ENCODE assay signal across 21 cellular contexts in genomic region chr2:54366487-54367280, GRCh38.
DNase-seq lines count a peak whose midpoint lies in the region; ATAC-seq, FAIRE-seq and TF ChIP-seq lines count a peak whose summit lies in the region.
"Had no signal": no experiment of that assay in that cellular context is flagged by ENCODE, and none has a peak within 500 bp of the region (broad histone marks: within the 10 kb centered on the region; RNA-seq: fewer than 3 reads in every experiment).

No MANE protein-coding gene starts in this region.

- H3K4me2 ChIP-seq in mammary epithelial cell (ENCODE audit: insufficient read depth, low read depth, low read length): no peak overlapping the region

- no TSS peak for BruUV-seq in mammary epithelial cell (replicated peaks; lab: Mats Ljungman, UMichigan)

- DNase-seq in mammary epithelial cell (peak; percentile 34), breast epithelium (ENCODE audit: low spot score in 2 of 2) (no peak), WTC11 (ENCODE audit: low spot score) (no peak), fibroblast of mammary gland (ENCODE audit: low read depth) (peak; percentile 65), stromal cell of bone marrow (ENCODE audit: low read depth) (peak; percentile 66), NAMALWA (ENCODE audit: low spot score) (no peak), GM12892 (ENCODE audit: insufficient read length) (no peak), progenitor cell of endocrine pancreas (ENCODE audit: low spot score, unreplicated experiment) (no peak)
- DNase-seq: BE2C; CD4-positive, alpha-beta T cell; GOT3; HFFc6; Karpas-422; NCI-H1105 treated with DMSO at 0.1 percent for 48 hours; NCI-H2029; NCI-H2171; NCI-H446; NCI-H69; OCI-M1 had no signal

- no peaks in the 10 kb centered on the region for H3K4me1 Mint-ChIP-seq in WTC11
- H3K4me1 Mint-ChIP-seq in progenitor cell of endocrine pancreas (ENCODE audit: low read depth): no peaks in the 10 kb centered on the region

- H3K27me3 Mint-ChIP-seq in WTC11 (ENCODE audit: low read depth) (0 out of 2 replicates have a peak, but pooled peaks cover 3% of the 10 kb centered on the region), progenitor cell of endocrine pancreas (no peaks in the 10 kb centered on the region)

- dilution Hi-C loops in mammary epithelial cell (cut with HindIII; ENCODE audit: low sequenced_read_pairs): no loop called here

- no peaks in the 10 kb centered on the region for H3K27me3 ChIP-seq in mammary epithelial cell (ENCODE audit: insufficient read depth, low read length)
- H3K27me3 ChIP-seq in breast epithelium: no peaks in the 10 kb centered on the region
- H3K27me3 ChIP-seq: BE2C had no signal

- intact Hi-C loops in mammary epithelial cell (cut with micrococcal nuclease) (no loop called here), breast epithelium (cut with DNase I; ENCODE audit: low total_unique reads) (loop anchor here (2.0 kb wide), 1 partner anchor 14 kb away; no protein-coding TSS in a partner anchor)

- H3K36me3 Mint-ChIP-seq in WTC11: peaks cover 26% of the 10 kb centered on the region
- H3K36me3 Mint-ChIP-seq in progenitor cell of endocrine pancreas (ENCODE audit: insufficient read depth): no peaks in the 10 kb centered on the region

- H3K9me3 ChIP-seq in mammary epithelial cell (replicated peaks; ENCODE audit: insufficient read depth, low read length) (peaks cover 8% of the 10 kb centered on the region), breast epithelium (peaks cover 4 to 11% of the 10 kb centered on the region in 2 donors)
- H3K9me3 ChIP-seq: BE2C had no signal

- no peaks in the 10 kb centered on the region for H4K20me1 ChIP-seq in mammary epithelial cell (ENCODE audit: insufficient read depth, low read length)

- no peak overlapping the region for H3K27ac ChIP-seq in mammary epithelial cell (ENCODE audit: insufficient read depth, low read depth, low read length)
- H3K27ac ChIP-seq in breast epithelium: no peak overlapping the region
- H3K27ac ChIP-seq: 22Rv1, RWPE1 had no signal

- CTCF ChIA-PET in mammary epithelial cell (lab: Charles Lee; ENCODE audit: low non-redundant PET): no interaction called here
- CTCF ChIA-PET in WTC11 (lab: Charles Lee): no interaction called here

- H3K9me3 Mint-ChIP-seq in WTC11 (peaks cover 45% of the 10 kb centered on the region), progenitor cell of endocrine pancreas (ENCODE audit: low read depth) (peaks cover 25% of the 10 kb centered on the region)

- in situ Hi-C loops in mammary epithelial cell (cut with MboI; ENCODE audit: low sequenced_read_pairs in 2 of 2): no loop called here

- H3K9ac ChIP-seq in mammary epithelial cell (ENCODE audit: insufficient read depth, low read length): no peak overlapping the region

- H3K4me3 ChIP-seq in mammary epithelial cell (replicated peaks in 1 of 3; ENCODE audit: insufficient read depth in 1 of 3, low read depth in 2 of 3, low read length in 3 of 3) (no peak overlapping the region), breast epithelium (no peak overlapping the region), fibroblast of mammary gland (ENCODE audit: control insufficient read depth, low read depth, low read length) (no peak overlapping the region)

- H2AFZ ChIP-seq in mammary epithelial cell (ENCODE audit: low read depth, low read length): no peak overlapping the region

- H3K79me2 ChIP-seq in mammary epithelial cell (ENCODE audit: insufficient read depth, low read length): no peaks in the 10 kb centered on the region

- POLR2A ChIA-PET in WTC11 (lab: Charles Lee): no interaction called here

- TF ChIP-seq CTCF in mammary epithelial cell (conservative IDR thresholded peaks at IDR 0.05 in 1 of 2, IDR thresholded peaks at IDR 0.05 in 1 of 2; ENCODE audit: extremely low read depth in 1 of 2, insufficient read depth in 1 of 2, low read depth in 1 of 2, low read length in 2 of 2) (no peak), breast epithelium (IDR thresholded peaks at IDR 0.05) (no peak), WTC11 (IDR thresholded peaks at IDR 0.05) (no peak), fibroblast of mammary gland (conservative IDR thresholded peaks at IDR 0.05; ENCODE audit: control insufficient read depth, insufficient read depth, low read depth, low read length) (no peak), progenitor cell of endocrine pancreas (IDR thresholded peaks at IDR 0.05; ENCODE audit: unreplicated experiment) (no peak)

- H3K4me3 Mint-ChIP-seq in WTC11 (no peak overlapping the region), progenitor cell of endocrine pancreas (ENCODE audit: low read depth) (no peak overlapping the region)
- H3K4me3 Mint-ChIP-seq: CD4-positive, alpha-beta T cell; HFFc6 had no signal

- H3K4me1 ChIP-seq in mammary epithelial cell (ENCODE audit: insufficient read depth, low read length) (no peaks in the 10 kb centered on the region), breast epithelium (no peaks in the 10 kb centered on the region)
- H3K4me1 ChIP-seq: BE2C had no signal

- no peak for FAIRE-seq in GM12892 (lab: Jason Lieb, UNC)

- H3K27ac Mint-ChIP-seq in WTC11 (no peak overlapping the region), progenitor cell of endocrine pancreas (no peak overlapping the region)
- H3K27ac Mint-ChIP-seq: CD4-positive, alpha-beta T cell; HFFc6 had no signal

- whole genome bisulfite sequencing in mammary epithelial cell (ENCODE audit: low coverage, missing lambda C conversion rate): 67% methylated on average over 3 of the region's 3 CpGs

- ATAC-seq in WTC11: no peak

- TF ChIP-seq POLR2A in breast epithelium (IDR thresholded peaks at IDR 0.05) (no peak), GM12892 (IDR thresholded peaks at IDR 0.05; ENCODE audit: low read depth, low read length) (no peak)

- no peaks in the 10 kb centered on the region for H3K36me3 ChIP-seq in mammary epithelial cell (ENCODE audit: insufficient read depth, low read length)
- H3K36me3 ChIP-seq in breast epithelium: no peaks in the 10 kb centered on the region
- H3K36me3 ChIP-seq: BE2C had no signal

TF ChIP-seq in WTC11, 78 proteins besides CTCF, POLR2A, EP300 and RAD21:
- TF ChIP-seq KAT7 (CRISPR knock-in tag; IDR thresholded peaks at IDR 0.05; ENCODE audit: borderline replicate concordance) (no peak), MXD4 (CRISPR knock-in tag; IDR thresholded peaks at IDR 0.05; ENCODE audit: borderline replicate concordance) (no peak), ZNF317 (CRISPR knock-in tag; IDR thresholded peaks at IDR 0.05; ENCODE audit: borderline replicate concordance, low read depth) (peak; percentile 77)

Comparison
In these comparisons a context has a peak if more than half of its experiments do, and no peak if none do; other contexts are left out.
1. DNase-seq: peak in mammary epithelial cell (single experiment), fibroblast of mammary gland (single experiment) and stromal cell of bone marrow (single experiment); none in breast epithelium (0 of 2), WTC11 (single experiment), NAMALWA (single experiment), GM12892 (single experiment) and progenitor cell of endocrine pancreas (single experiment).